1 cellular context compared by ENCODE assay signal in the genomic region with DNA sequence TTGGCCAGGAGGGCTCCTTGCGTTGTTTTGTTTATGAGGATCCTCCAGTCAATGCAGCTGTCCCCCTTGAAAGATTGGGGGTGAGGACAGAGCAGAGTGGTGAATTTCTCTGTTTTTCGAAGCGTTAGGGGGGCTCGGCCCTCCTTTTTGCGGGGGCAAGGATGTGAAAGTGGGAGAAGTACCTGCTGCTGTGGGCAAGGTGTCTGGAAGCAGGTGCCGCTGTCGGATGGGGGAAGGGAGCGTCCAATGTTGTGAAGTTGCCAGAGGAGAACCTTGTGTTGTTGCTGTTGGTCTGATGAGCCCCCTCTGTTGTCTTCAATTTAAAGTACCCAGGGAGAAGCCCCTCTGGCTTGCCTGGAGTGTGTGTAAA.
TF ChIP-seq lines count a peak whose summit lies in the region.

No MANE protein-coding gene starts in this region.

TF ChIP-seq in endothelial cell of umbilical vein, 7 proteins besides CTCF, POLR2A, EP300 and RAD21 (continued from another document):
- TF ChIP-seq, protein P1, sequence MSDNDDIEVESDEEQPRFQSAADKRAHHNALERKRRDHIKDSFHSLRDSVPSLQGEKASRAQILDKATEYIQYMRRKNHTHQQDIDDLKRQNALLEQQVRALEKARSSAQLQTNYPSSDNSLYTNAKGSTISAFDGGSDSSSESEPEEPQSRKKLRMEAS (IDR thresholded peaks at IDR 0.05; ENCODE audit: insufficient read depth, insufficient read length), result no peak
- no peak for TF ChIP-seq FOS (IDR thresholded peaks at IDR 0.05; ENCODE audit: borderline replicate concordance, insufficient read depth, low read length)
- no peak for TF ChIP-seq MYC (IDR thresholded peaks at IDR 0.05; ENCODE audit: low read depth, low read length)
- TF ChIP-seq JUN (IDR thresholded peaks at IDR 0.05; ENCODE audit: borderline replicate concordance, insufficient read depth, insufficient read length, low read depth), result no peak
